Comparison of ENCODE assay signal across 3 cellular contexts in genomic region chr1:27681580-27681979, GRCh38.
TF ChIP-seq lines count a peak whose summit lies in the region.

No MANE protein-coding gene starts in this region.

TF ChIP-seq in HEK293, 187 proteins besides CTCF, POLR2A, EP300 and RAD21:
- TF ChIP-seq SCRT2 (tag by site-specific recombination; IDR thresholded peaks at IDR 0.05), result peak; percentile 50; the same call in 1 of the 2 replicates
- peak; percentile 99 for TF ChIP-seq ZNF707 (tag by site-specific recombination; IDR thresholded peaks at IDR 0.05)

TF ChIP-seq in K562, 482 proteins besides CTCF, POLR2A, EP300 and RAD21:
- TF ChIP-seq TRIM28 (IDR thresholded peaks at IDR 0.05), result peak; percentile 73
- TF ChIP-seq ZNF280A (IDR thresholded peaks at IDR 0.05; ENCODE audit: low read depth, partially characterized antibody), result peak; percentile 11
- peak; percentile 99 for TF ChIP-seq ZNF707 (CRISPR knock-in tag; conservative IDR thresholded peaks at IDR 0.05)

TF ChIP-seq in HepG2, 621 proteins besides CTCF, POLR2A, EP300 and RAD21:
- 0 out of 2 replicates have a peak, but pooled peaks have one; percentile 25 for TF ChIP-seq ZNF280D (CRISPR knock-in tag; IDR thresholded peaks at IDR 0.05)
